In the genomic region with DNA sequence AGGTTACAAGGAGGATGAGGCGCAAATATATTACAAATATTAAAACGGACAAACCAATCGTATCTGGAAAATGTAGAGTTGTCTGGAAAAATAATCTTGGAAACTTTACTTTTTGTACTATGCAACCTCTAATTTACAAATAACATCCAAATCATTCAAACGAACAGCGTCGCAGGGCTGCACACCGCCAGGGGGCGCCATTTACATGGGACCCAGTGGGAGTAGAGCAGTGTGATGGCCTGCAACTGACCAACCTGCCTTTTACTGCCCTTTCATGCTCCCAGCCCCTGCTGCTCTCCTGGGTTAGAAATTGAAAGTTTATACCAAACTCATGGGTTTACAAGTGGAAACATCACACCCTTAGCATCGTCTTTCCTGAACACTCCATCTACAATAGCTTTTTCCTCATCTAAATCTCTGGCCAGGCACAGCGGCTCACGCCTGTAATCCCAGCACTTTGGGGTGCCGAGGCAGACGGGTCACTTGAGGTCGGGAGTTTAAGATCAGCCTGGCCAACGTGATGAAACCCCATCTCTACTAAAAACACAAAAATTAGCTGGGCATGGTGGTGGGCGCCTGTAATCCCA, we compare ENCODE assay signal across 8 cellular contexts. TPM values are rescaled to one million over a fixed set of nuclear protein-coding genes. Genes with fewer than 3 reads are reported as not detected.
DNase-seq lines count a peak whose midpoint lies in the region; ATAC-seq and TF ChIP-seq lines count a peak whose summit lies in the region.

No MANE protein-coding gene starts in this region.

- H3K4me3 ChIP-seq in CD4-positive, CD25-positive, alpha-beta regulatory T cell (ENCODE audit: low read depth, low read length) = no peak overlapping the region
- no peak overlapping the region for H3K4me3 ChIP-seq in right cardiac atrium (ENCODE audit: low read length)

- H3K4me1 ChIP-seq in CD4-positive, CD25-positive, alpha-beta regulatory T cell (ENCODE audit: control insufficient read depth, insufficient read depth, low read length, poor library complexity, severe bottlenecking) = peaks cover 22% of the 10 kb centered on the region
- H3K4me1 ChIP-seq in right cardiac atrium (ENCODE audit: control insufficient read depth, insufficient read depth, low read length) = peaks cover 9% of the 10 kb centered on the region

- TF ChIP-seq CTCF in HFFc6 (IDR thresholded peaks at IDR 0.05) = peak; percentile 98

- H3K27me3 Mint-ChIP-seq in CD4-positive, CD25-positive, alpha-beta regulatory T cell = no peaks in the 10 kb centered on the region
- no peaks in the 10 kb centered on the region for H3K27me3 Mint-ChIP-seq in HFFc6 (ENCODE audit: insufficient read depth)

- 73% methylated on average over 16 of the region's 16 CpGs for WGBS in right cardiac atrium

- H3K4me3 Mint-ChIP-seq in CD4-positive, CD25-positive, alpha-beta regulatory T cell = peak overlapping the region in 2 of 4 donors; percentile 41 to 46
- H3K4me3 Mint-ChIP-seq in HFFc6 = no peak overlapping the region

- no peak overlapping the region for H3K27ac ChIP-seq in CD4-positive, CD25-positive, alpha-beta regulatory T cell (ENCODE audit: insufficient read depth, low read length, poor library complexity, severe bottlenecking)
- no peak overlapping the region for H3K27ac ChIP-seq in right cardiac atrium (ENCODE audit: low read length)

- H3K4me1 Mint-ChIP-seq in CD4-positive, CD25-positive, alpha-beta regulatory T cell = peaks cover 16 to 74% (median 43%) of the 10 kb centered on the region in 4 donors
- peaks cover 35% of the 10 kb centered on the region for H3K4me1 Mint-ChIP-seq in HFFc6 (ENCODE audit: low read depth)

- peak overlapping the region in 2 of 3 donors; percentile 57 to 84 for H3K27ac Mint-ChIP-seq in CD4-positive, CD25-positive, alpha-beta regulatory T cell
- H3K27ac Mint-ChIP-seq in HFFc6 = no peak overlapping the region

- no peaks in the 10 kb centered on the region for H3K9me3 Mint-ChIP-seq in CD4-positive, CD25-positive, alpha-beta regulatory T cell
- H3K9me3 Mint-ChIP-seq in HFFc6 = no peaks in the 10 kb centered on the region

- H3K36me3 ChIP-seq in CD4-positive, CD25-positive, alpha-beta regulatory T cell (ENCODE audit: control insufficient read depth, insufficient read depth, low read length) = no peaks in the 10 kb centered on the region

- intact Hi-C loops in right cardiac atrium (cut with DNase I) = no loop called here

- no peaks in the 10 kb centered on the region for H3K27me3 ChIP-seq in CD4-positive, CD25-positive, alpha-beta regulatory T cell (ENCODE audit: control insufficient read depth, insufficient read depth, low read length)
- H3K27me3 ChIP-seq in right cardiac atrium (ENCODE audit: control insufficient read depth, insufficient read depth) = no peaks in the 10 kb centered on the region

- peaks cover 9% of the 10 kb centered on the region for H3K36me3 Mint-ChIP-seq in CD4-positive, CD25-positive, alpha-beta regulatory T cell
- no peaks in the 10 kb centered on the region for H3K36me3 Mint-ChIP-seq in HFFc6 (ENCODE audit: low read depth)

- peak; percentile 19 to 71 (median 39) for DNase-seq in CD4-positive, CD25-positive, alpha-beta regulatory T cell
- DNase-seq in HFFc6 (peak; percentile 37), RKO (ENCODE audit: low spot score) (peak; percentile 70), right cardiac atrium (peak; percentile 41 to 75 (median 74))
- DNase-seq in activated gamma-delta T cell treated with anti-CD3 and anti-CD28 coated beads, Interleukin-2, amount 50 U/mL, for 16 hours (ENCODE audit: low read depth) = peak; percentile 49
- DNase-seq in stimulated activated CD4-positive, alpha-beta T cell treated with anti-CD3 and anti-CD28 coated beads, Interleukin-1b, Interleukin-23, amount 100 ng/mL, for 24 hours (ENCODE audit: low read depth in 4 of 4, low spot score in 1 of 4) = peak; percentile 57 to 67 (median 65)

- no peak for ATAC-seq in CD4-positive, CD25-positive, alpha-beta regulatory T cell (ENCODE audit: low read depth in 2 of 2)
- no peak for ATAC-seq in right cardiac atrium
- ATAC-seq in GM18858 (IDR thresholded peaks at IDR 0.05; ENCODE audit: unreplicated experiment) = no peak
- ATAC-seq in GM21619 (IDR thresholded peaks at IDR 0.05; ENCODE audit: unreplicated experiment) = no peak

- H3K9me3 ChIP-seq in CD4-positive, CD25-positive, alpha-beta regulatory T cell (ENCODE audit: control insufficient read depth in 2 of 2, low read length in 2 of 2) = no peaks in the 10 kb centered on the region
- no peaks in the 10 kb centered on the region for H3K9me3 ChIP-seq in right cardiac atrium (ENCODE audit: control insufficient read depth, low read length)

RNA-seq across cellular contexts. Expression of a gene that starts 10.0 kb away (rescaled TPM):
- total RNA-seq in CD4-positive, CD25-positive, alpha-beta regulatory T cell = 47.9 TPM
- polyA plus RNA-seq in CD4-positive, CD25-positive, alpha-beta regulatory T cell = 10 to 100 TPM; 27.3 to 39.5 (median 39.0) TPM
- 10 to 100 TPM in 1 of 6 experiments, 1 to 10 TPM in 5; 6.9 to 11.1 (median 7.7) TPM for total RNA-seq in HFFc6 (2021; fragmentation: NEBNext Ultra II Directional; extraction: Animal tissue kit (Norgen Biotek cat#: 25700))
- total RNA-seq in right cardiac atrium = 10 to 100 TPM; 17.0 to 29.7 (median 24.9) TPM
- 8.6 TPM for polyA plus RNA-seq in right cardiac atrium

RNA-seq across cellular contexts. Expression of a gene that starts 20.7 kb away (rescaled TPM):
- 44.2 TPM for total RNA-seq in CD4-positive, CD25-positive, alpha-beta regulatory T cell
- polyA plus RNA-seq in CD4-positive, CD25-positive, alpha-beta regulatory T cell = 10 to 100 TPM; 31.7 to 42.7 (median 37.0) TPM
- total RNA-seq in HFFc6 (2021; fragmentation: NEBNext Ultra II Directional; extraction: Animal tissue kit (Norgen Biotek cat#: 25700)) = 10 to 100 TPM; 62.3 to 74.4 (median 73.2) TPM
- total RNA-seq in right cardiac atrium = 10 to 100 TPM; 47.2 to 59.5 (median 51.4) TPM
- 26.7 TPM for polyA plus RNA-seq in right cardiac atrium
